In the genomic region with DNA sequence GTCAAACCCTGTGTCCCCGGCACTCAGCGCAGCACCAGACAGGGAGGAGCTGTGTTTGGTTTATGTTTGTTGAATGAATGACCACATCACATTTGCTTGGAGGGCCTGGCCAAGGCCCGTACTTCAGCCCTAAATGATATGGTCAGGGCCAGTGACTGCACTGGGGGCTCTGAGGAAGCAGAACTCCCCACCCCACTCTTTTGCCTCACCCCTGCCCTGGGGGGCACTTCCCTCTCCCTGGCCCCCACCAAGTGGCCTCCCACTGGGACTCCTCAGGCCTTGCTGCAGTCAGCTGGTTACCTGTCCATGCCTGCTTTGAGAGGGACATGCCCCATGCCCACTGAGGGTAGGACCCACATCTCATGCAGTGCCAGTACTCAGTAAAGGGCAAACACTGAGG, we compare ENCODE assay signal across 27 cellular contexts. TPM values are rescaled to one million over a fixed set of nuclear protein-coding genes. Genes with fewer than 3 reads are reported as not detected.
DNase-seq lines count a peak whose midpoint lies in the region; ATAC-seq and TF ChIP-seq lines count a peak whose summit lies in the region.
"Had no signal": no experiment of that assay in that cellular context is flagged by ENCODE, and none has a peak within 500 bp of the region (broad histone marks: within the 10 kb centered on the region; RNA-seq: fewer than 3 reads in every experiment).

No MANE protein-coding gene starts in this region.

- intact Hi-C loops in sigmoid colon (cut with DNase I), result loop anchor here (5.0 kb wide), 1 partner anchor 87 kb away; no protein-coding TSS in a partner anchor

- H3K79me2 ChIP-seq in DND-41 (ENCODE audit: insufficient read depth, low read length), result peaks cover 55% of the 10 kb centered on the region

- no peak for ATAC-seq in DND-41 (ENCODE audit: insufficient read depth, low read depth)
- no peak for ATAC-seq in GM21723 (IDR thresholded peaks at IDR 0.05; ENCODE audit: unreplicated experiment)
- ATAC-seq: activated CD8-positive, alpha-beta T cell treated with anti-CD3 and anti-CD28 coated beads for 36 hours; activated T-helper 17 cell treated with anti-CD3 and anti-CD28 coated beads, Interleukin-2, amount 50 U/mL, for 72 hours; SK-N-SH treated with all-trans-retinoic acid at 6 μM for 48 hours; T-helper 17 cell had no signal

- H3K4me2 ChIP-seq in DND-41 (ENCODE audit: insufficient read depth, low read length), result peak overlapping the region; percentile 100; the same call in 1 of the 2 replicates
- H3K4me2 ChIP-seq: neural progenitor cell had no signal

- H4K20me1 ChIP-seq in DND-41 (ENCODE audit: insufficient read depth, low read length), result peaks cover 31% of the 10 kb centered on the region; the same call in 1 of the 2 replicates

- H3K27me3 ChIP-seq in DND-41 (ENCODE audit: insufficient read depth, low read length, poor library complexity) (no peaks in the 10 kb centered on the region), adipocyte (replicated peaks; ENCODE audit: control insufficient read depth, insufficient read depth, low read length) (no peaks in the 10 kb centered on the region), layer of hippocampus (ENCODE audit: control insufficient read depth, insufficient read depth, low read length) (no peaks in the 10 kb centered on the region), sigmoid colon (no peaks in the 10 kb centered on the region)
- H3K27me3 ChIP-seq: dorsolateral prefrontal cortex, suprapubic skin had no signal

- H3K4me3 ChIP-seq in DND-41 (ENCODE audit: low read depth in 1 of 2, low read length in 2 of 2), result no peak overlapping the region
- H3K4me3 ChIP-seq in adipocyte (ENCODE audit: low read length), result no peak overlapping the region
- H3K4me3 ChIP-seq in sigmoid colon, result no peak overlapping the region
- H3K4me3 ChIP-seq: neural progenitor cell, skin epidermis, suprapubic skin had no signal

- peaks cover 18% of the 10 kb centered on the region for H3K36me3 ChIP-seq in DND-41 (ENCODE audit: insufficient read depth, low read length)
- peaks cover 4% of the 10 kb centered on the region for H3K36me3 ChIP-seq in adipocyte (ENCODE audit: control insufficient read depth, insufficient read depth, low read length, severe bottlenecking)
- H3K36me3 ChIP-seq in sigmoid colon, result no peaks in the 10 kb centered on the region
- H3K36me3 ChIP-seq: neural progenitor cell, suprapubic skin had no signal

- WGBS in sigmoid colon, 2 donors, result 93% methylated on average over 3 of the region's 3 CpGs

- no peak overlapping the region for H2AFZ ChIP-seq in DND-41 (ENCODE audit: low read depth, low read length)
- H2AFZ ChIP-seq: neural progenitor cell had no signal

- H3K4me1 ChIP-seq in DND-41 (ENCODE audit: insufficient read depth, low read length) (peaks cover 46% of the 10 kb centered on the region), adipocyte (ENCODE audit: control insufficient read depth, insufficient read depth, low read length) (peaks cover 53% of the 10 kb centered on the region), sigmoid colon (peaks cover 0 to 88% (median 78%) of the 10 kb centered on the region in 4 donors)

- H3K9ac ChIP-seq in DND-41 (ENCODE audit: low read depth, low read length) (0 out of 2 replicates have a peak overlapping the region, but pooled peaks have one; percentile 93), adipocyte (ENCODE audit: low read length) (peak overlapping the region; percentile 86)
- H3K9ac ChIP-seq: neural progenitor cell had no signal

- no peak for TF ChIP-seq CTCF in DND-41 (IDR thresholded peaks at IDR 0.05; ENCODE audit: borderline replicate concordance, extremely low read depth, low read length, poor library complexity, severe bottlenecking)
- no peak for TF ChIP-seq CTCF in sigmoid colon (IDR thresholded peaks at IDR 0.05)

- no peaks in the 10 kb centered on the region for H3K9me3 ChIP-seq in DND-41 (ENCODE audit: insufficient read depth, low read length, severe bottlenecking)
- no peaks in the 10 kb centered on the region for H3K9me3 ChIP-seq in adipocyte (ENCODE audit: control insufficient read depth, low read length)
- H3K9me3 ChIP-seq in sigmoid colon, result no peaks in the 10 kb centered on the region
- H3K9me3 ChIP-seq: suprapubic skin had no signal

- H3K27ac ChIP-seq in DND-41 (ENCODE audit: low read length), result no peak overlapping the region; the same call in 1 of the 2 replicates
- H3K27ac ChIP-seq in layer of hippocampus (ENCODE audit: low read depth, low read length), result peak overlapping the region; percentile 18
- peak overlapping the region; percentile 32 to 96 (median 91) for H3K27ac ChIP-seq in sigmoid colon
- H3K27ac ChIP-seq: neural progenitor cell, suprapubic skin had no signal

- TF ChIP-seq EP300 in sigmoid colon (IDR thresholded peaks at IDR 0.05), result no peak

- DNase-seq in DND-41 (no peak), adipocyte (ENCODE audit: low read depth) (no peak), sigmoid colon (no peak), islet precursor cell (no peak)
- no peak for DNase-seq in activated CD4-positive, alpha-beta T cell treated with anti-CD3 and anti-CD28 coated beads, Interleukin-2, amount 50 U/mL, for 1 hour
- no peak for DNase-seq in NK-92 treated with Interleukin-12 subunit alpha and Interleukin-12 subunit beta, amount 100 ng/mL, for 24 hours (lab: John Stamatoyannopoulos, UW)
- DNase-seq: activated CD4-positive, CD25-positive, alpha-beta regulatory T cell treated with anti-CD3 and anti-CD28 coated beads, Interleukin-2, amount 50 U/mL, for 72 hours; activated CD8-positive, alpha-beta T cell treated with anti-CD3 and anti-CD28 coated beads for 36 hours; CD4-positive, CD25-positive, alpha-beta regulatory T cell; central memory CD4-positive, alpha-beta T cell; dorsolateral prefrontal cortex; NCI-H1436 treated with DMSO at 0.1 percent for 48 hours; NCI-H2107; NCI-H446; NCI-H82; stimulated activated CD4-positive, alpha-beta T cell treated with anti-CD3 and anti-CD28 coated beads, Interleukin-2, amount 100 ng/mL, for 24 hours; T-helper 17 cell had no signal

- no peak for TF ChIP-seq POLR2A in sigmoid colon (IDR thresholded peaks at IDR 0.05)

RNA-seq across cellular contexts. Expression of a gene that starts 2.9 kb away (rescaled TPM):
- 100 to 1,000 TPM in 1 of 4 donors, 10 to 100 TPM in 3; 53.2 to 116 (median 69.6) TPM for total RNA-seq in sigmoid colon
- polyA plus RNA-seq in sigmoid colon, result 10 to 100 TPM; 15.7 to 38.1 (median 18.0) TPM

RNA-seq across cellular contexts. Expression of a gene that starts 16.6 kb away (rescaled TPM):
- under 1 TPM in 1 of 4 donors, not detected in 3; 0.81 TPM for total RNA-seq in sigmoid colon
- polyA plus RNA-seq in sigmoid colon, result under 1 TPM in 1 of 3 donors, not detected in 2; 0.12 TPM
- total RNA-seq: CD4-positive, CD25-positive, alpha-beta regulatory T cell; glomerular endothelial cell; suprapubic skin had no signal
- polyA plus RNA-seq: CD4-positive, CD25-positive, alpha-beta regulatory T cell had no signal

RNA-seq across cellular contexts. Expression of a gene that starts 21.9 kb away (rescaled TPM):
- total RNA-seq in sigmoid colon, result 10 to 100 TPM; 73.4 to 99.9 (median 84.3) TPM
- polyA plus RNA-seq in sigmoid colon, result 10 to 100 TPM; 52.7 to 71.4 (median 58.9) TPM

RNA-seq across cellular contexts. Expression of a gene that starts 31.5 kb away (rescaled TPM):
- 10 to 100 TPM; 18.9 to 59.8 (median 26.9) TPM for total RNA-seq in sigmoid colon
- 10 to 100 TPM; 12.5 to 65.8 (median 13.8) TPM for polyA plus RNA-seq in sigmoid colon

RNA-seq across cellular contexts. Expression of a gene that starts 32.2 kb away (rescaled TPM):
- 10 to 100 TPM in 1 of 4 donors, 1 to 10 TPM in 3; 2.2 to 10.5 (median 7.8) TPM for total RNA-seq in sigmoid colon
- polyA plus RNA-seq in sigmoid colon, result 1 to 10 TPM in 2 of 3 donors, under 1 TPM in 1; 0.69 to 7.8 (median 2.9) TPM
- total RNA-seq: activated CD8-positive, alpha-beta T cell treated with anti-CD3 and anti-CD28 coated beads for 36 hours; activated T-helper 17 cell treated with anti-CD3 and anti-CD28 coated beads, Interleukin-2, amount 50 U/mL, for 72 hours; astrocyte; CD4-positive, CD25-positive, alpha-beta regulatory T cell; T-helper 17 cell had no signal
- polyA plus RNA-seq: keratinocyte had no signal
